Comparison of ENCODE assay signal across 35 cellular contexts in genomic region chr1:186250529-186250928, GRCh38. TPM values are rescaled to one million over a fixed set of nuclear protein-coding genes. Genes with fewer than 3 reads are reported as not detected.
"Had no signal": no experiment of that assay in that cellular context is flagged by ENCODE, and none has a peak within 500 bp of the region (broad histone marks: within the 10 kb centered on the region; RNA-seq: fewer than 3 reads in every experiment).

No MANE protein-coding gene starts in this region.

- DNase-seq: activated effector memory CD4-positive, alpha-beta T cell treated with anti-CD3 and anti-CD28 coated beads, Interleukin-2, amount 50 U/mL, for 16 hours; activated effector memory CD4-positive, alpha-beta T cell treated with Interleukin-2 at 50 U/mL for 16 hours; activated gamma-delta T cell; activated gamma-delta T cell treated with Interleukin-2 at 50 U/mL for 16 hours; activated naive CD4-positive, alpha-beta T cell; activated naive CD4-positive, alpha-beta T cell treated with anti-CD3 and anti-CD28 coated beads for 36 hours; activated naive CD4-positive, alpha-beta T cell treated with anti-CD3 and anti-CD28 coated beads, Interleukin-2, amount 10 ng/mL, durations not matched to agents 7 days and 5 days; activated naive CD4-positive, alpha-beta T cell treated with anti-CD3 and anti-CD28 coated beads, Interleukin-2, amount 50 U/mL, for 16 hours; activated naive CD4-positive, alpha-beta T cell treated with Interleukin-2 at 50 U/mL for 16 hours; activated naive CD8-positive, alpha-beta T cell treated with anti-CD3 and anti-CD28 coated beads for 36 hours; activated naive CD8-positive, alpha-beta T cell treated with anti-CD3 and anti-CD28 coated beads, Interleukin-2, amount 10 ng/mL, durations not matched to agents 7 days and 5 days; activated naive CD8-positive, alpha-beta T cell treated with anti-CD3 and anti-CD28 coated beads, Interleukin-2, amount 50 U/mL, for 24 hours; activated T-cell treated with anti-CD3 and anti-CD28 coated beads, Interleukin-2, amount 50 U/mL, for 1 hour; activated T-cell treated with anti-CD3 and anti-CD28 coated beads, Interleukin-2, amount 50 U/mL, for 24 hours; activated T-cell treated with anti-CD3 and anti-CD28 coated beads, Interleukin-2, amount 50 U/mL, for 4 hours; activated T-cell treated with anti-CD3 and anti-CD28 coated beads, Interleukin-2, amount 50 U/mL, for 48 hours; activated T-cell treated with anti-CD3 and anti-CD28 coated beads, Interleukin-2, amount 50 U/mL, for 72 hours; adrenal gland; amniotic stem cell; amygdala; anterior cingulate cortex; aorta; body of pancreas; brain microvascular endothelial cell; caudate nucleus; central memory CD4-positive, alpha-beta T cell; cerebellar nuclear complex had no signal

- H3K27me3 ChIP-seq: adrenal gland, ascending aorta, body of pancreas, brain microvascular endothelial cell, breast epithelium, cardiac muscle cell had no signal

- H3K4me1 ChIP-seq: adrenal gland, ascending aorta, body of pancreas, breast epithelium had no signal

- H3K9me3 ChIP-seq: adrenal gland, ascending aorta, body of pancreas had no signal

- ATAC-seq: activated naive CD4-positive, alpha-beta T cell treated with anti-CD3 and anti-CD28 coated beads, Interleukin-2, amount 50 U/mL, for 72 hours; activated naive CD8-positive, alpha-beta T cell treated with anti-CD3 and anti-CD28 coated beads, Interleukin-2, amount 50 U/mL, for 24 hours; activated T-cell treated with anti-CD3 and anti-CD28 coated beads, Interleukin-2, amount 50 U/mL, for 4 hours; activated T-cell treated with anti-CD3 and anti-CD28 coated beads, Interleukin-2, amount 50 U/mL, for 72 hours; activated T-helper 17 cell treated with anti-CD3 and anti-CD28 coated beads, Interleukin-2, amount 50 U/mL, for 72 hours; body of pancreas had no signal

- H3K36me3 ChIP-seq: adrenal gland, ascending aorta, brain microvascular endothelial cell, breast epithelium, cardiac muscle cell had no signal

- FAIRE-seq: astrocyte, bronchial epithelial cell had no signal

- H3K4me3 ChIP-seq: adrenal gland, ascending aorta, body of pancreas, breast epithelium, cardiac muscle cell had no signal

- H3K27ac ChIP-seq: adrenal gland, ascending aorta, body of pancreas, brain microvascular endothelial cell, breast epithelium, cardiac muscle cell had no signal

RNA-seq across cellular contexts. Expression of gene PRG4, which starts 45.5 kb away (rescaled TPM):
- total RNA-seq: activated naive CD8-positive, alpha-beta T cell treated with anti-CD3 and anti-CD28 coated beads for 36 hours; activated naive CD8-positive, alpha-beta T cell treated with anti-CD3 and anti-CD28 coated beads, Interleukin-2, amount 10 ng/mL, durations not matched to agents 7 days and 5 days; astrocyte; bronchial epithelial cell; cardiac muscle cell; cerebellum had no signal
- polyA plus RNA-seq: cardiac muscle cell had no signal
